Comparison of ENCODE assay signal across 8 cellular contexts in genomic region chr5:138465288-138466057, GRCh38. TPM values are rescaled to one million over a fixed set of nuclear protein-coding genes. Genes with fewer than 3 reads are reported as not detected.
DNase-seq lines count a peak whose midpoint lies in the region; ATAC-seq, FAIRE-seq and TF ChIP-seq lines count a peak whose summit lies in the region.

TSS of gene EGR1 (plus strand) at chr5:138465479. CDS start at chr5:138465762, 283 bp downstream.

- H3K9me3 ChIP-seq in heart left ventricle: no peaks in the 10 kb centered on the region
- peaks cover 3% of the 10 kb centered on the region for H3K9me3 ChIP-seq in trophoblast cell (ENCODE audit: insufficient read depth, low read depth, low read length)
- no peaks in the 10 kb centered on the region for H3K9me3 ChIP-seq in transverse colon

- no peaks in the 10 kb centered on the region for H3K27me3 Mint-ChIP-seq in activated naive CD8-positive, alpha-beta T cell treated with anti-CD3 and anti-CD28 coated beads, Interleukin-2, amount 50 U/mL, for 24 hours

- H3K4me3 ChIP-seq in heart left ventricle (peak within 1 kb of the TSS; percentile 62 to 95 (median 86)), trophoblast cell (ENCODE audit: low read depth, low read length) (peak within 1 kb of the TSS; percentile 92), transverse colon (peak within 1 kb of the TSS; percentile 75 to 91 (median 86))

- peak within 1 kb of the TSS; percentile 84 for H3K4me3 Mint-ChIP-seq in activated naive CD8-positive, alpha-beta T cell treated with anti-CD3 and anti-CD28 coated beads, Interleukin-2, amount 50 U/mL, for 24 hours

- H3K27ac Mint-ChIP-seq in activated naive CD8-positive, alpha-beta T cell treated with anti-CD3 and anti-CD28 coated beads, Interleukin-2, amount 50 U/mL, for 24 hours: peak within 1 kb of the TSS; percentile 90

- peak within 1 kb of the TSS; percentile 13 for H3K18ac ChIP-seq in trophoblast cell (ENCODE audit: low read length)

- peak within 1 kb of the TSS; percentile 80 for H2BK120ac ChIP-seq in trophoblast cell (ENCODE audit: insufficient read depth, low read length, poor library complexity)

- peak; percentile 44 for FAIRE-seq in GM12892 (lab: Jason Lieb, UNC)

- H3K14ac ChIP-seq in trophoblast cell (ENCODE audit: low read length): peak within 1 kb of the TSS; percentile 58

- H3K4me1 ChIP-seq in heart left ventricle (peaks cover 0 to 55% (median 31%) of the 10 kb centered on the region in 12 donors), trophoblast cell (ENCODE audit: control insufficient read depth in 1 of 2, insufficient read depth in 2 of 2, low read length in 2 of 2) (peaks cover 7 to 10% of the 10 kb centered on the region in 2 experiments), transverse colon (peaks cover 12 to 27% (median 20%) of the 10 kb centered on the region in 4 donors)

- no peaks in the 10 kb centered on the region for H3K27me3 ChIP-seq in heart left ventricle
- no peaks in the 10 kb centered on the region for H3K27me3 ChIP-seq in trophoblast cell (ENCODE audit: insufficient read depth, low read length)
- H3K27me3 ChIP-seq in transverse colon: no peaks in the 10 kb centered on the region

- peaks cover 25% of the 10 kb centered on the region for H3K36me3 Mint-ChIP-seq in activated naive CD8-positive, alpha-beta T cell treated with anti-CD3 and anti-CD28 coated beads, Interleukin-2, amount 50 U/mL, for 24 hours (ENCODE audit: low read depth)

- peak within 1 kb of the TSS; percentile 82 for H4K8ac ChIP-seq in trophoblast cell (ENCODE audit: low read depth, low read length)

- peaks cover 45% of the 10 kb centered on the region for H3K4me1 Mint-ChIP-seq in activated naive CD8-positive, alpha-beta T cell treated with anti-CD3 and anti-CD28 coated beads, Interleukin-2, amount 50 U/mL, for 24 hours

- WGBS in heart left ventricle, 4 donors: 0 to 1% (median 0%) methylated on average over 20 to 76 of the region's 76 CpGs
- WGBS in trophoblast cell (ENCODE audit: extremely low coverage, insufficient coverage, insufficient read length): no CpG with 5 or more reads among the region's 76 CpGs
- 1% methylated on average over 24 of the region's 76 CpGs; no CpG with 5 or more reads in 1 of the 2 donors for WGBS in transverse colon (ENCODE audit: low coverage in 1 of 2), 2 donors

- H2BK12ac ChIP-seq in trophoblast cell (ENCODE audit: low read length): no peak within 1 kb of the TSS

- DNase-seq in GM12892 (ENCODE audit: insufficient read length) (peak; percentile 86), NCI-H1105 treated with DMSO at 0.1 percent for 48 hours (lab: John Stamatoyannopoulos, UW) (peak; percentile 77), SW480 (ENCODE audit: low spot score) (peak; percentile 96), heart left ventricle (peak; percentile 95 to 96 (median 96)), trophoblast cell (peak; percentile 88 to 94), transverse colon (peak; percentile 95)
- peak; percentile 94 for DNase-seq in activated naive CD8-positive, alpha-beta T cell treated with anti-CD3 and anti-CD28 coated beads, Interleukin-2, amount 50 U/mL, for 24 hours

- H3K79me2 ChIP-seq in trophoblast cell (ENCODE audit: control insufficient read depth, insufficient read depth, low read length, poor library complexity): peaks cover 4% of the 10 kb centered on the region

- peaks cover 11% of the 10 kb centered on the region for H3K79me1 ChIP-seq in trophoblast cell (ENCODE audit: low read length)

- TF ChIP-seq CTCF in heart left ventricle (IDR thresholded peaks at IDR 0.05) (peak in 1 of 12 donors; percentile 4), transverse colon (IDR thresholded peaks at IDR 0.05) (peak in 4 of 5 experiments; percentile 14 to 64 (median 38))

- H3K27ac ChIP-seq in heart left ventricle (peak within 1 kb of the TSS; percentile 93 to 100 (median 98)), trophoblast cell (ENCODE audit: low read depth, low read length) (peak within 1 kb of the TSS; percentile 94), transverse colon (peak within 1 kb of the TSS; percentile 95 to 99 (median 98))

- no peak within 1 kb of the TSS for H3K4ac ChIP-seq in trophoblast cell (ENCODE audit: low read depth, low read length)

- ATAC-seq in HG02759 (IDR thresholded peaks at IDR 0.05; ENCODE audit: unreplicated experiment): peak; percentile 59
- ATAC-seq in activated naive CD8-positive, alpha-beta T cell treated with anti-CD3 and anti-CD28 coated beads, Interleukin-2, amount 50 U/mL, for 24 hours: peak; percentile 64
- peak; percentile 52 to 78 (median 67) for ATAC-seq in heart left ventricle

- H3K9me3 Mint-ChIP-seq in activated naive CD8-positive, alpha-beta T cell treated with anti-CD3 and anti-CD28 coated beads, Interleukin-2, amount 50 U/mL, for 24 hours: no peaks in the 10 kb centered on the region

- TF ChIP-seq EP300 in transverse colon (IDR thresholded peaks at IDR 0.05; ENCODE audit: low read depth): no peak

- in situ Hi-C loops in transverse colon (cut with MboI; ENCODE audit: low pct_ligation_motif_present in 1 of 4, low pct_unique_long_range_greater_than_20kb in 1 of 4, low sequenced_read_pairs in 3 of 4): no loop called here

- H4K12ac ChIP-seq in trophoblast cell (ENCODE audit: low read depth, low read length): peak within 1 kb of the TSS; percentile 63

- H4K91ac ChIP-seq in trophoblast cell (ENCODE audit: low read depth, low read length): peak within 1 kb of the TSS; percentile 69

- H2AFZ ChIP-seq in trophoblast cell (ENCODE audit: insufficient read depth, low read length, poor library complexity): peak within 1 kb of the TSS; percentile 78

- H3K4me2 ChIP-seq in trophoblast cell (ENCODE audit: low read length): peak within 1 kb of the TSS; percentile 98

- H3K23ac ChIP-seq in trophoblast cell (ENCODE audit: low read length): no peak within 1 kb of the TSS

- H2BK5ac ChIP-seq in trophoblast cell (ENCODE audit: low read depth, low read length, poor library complexity): peak within 1 kb of the TSS; percentile 80

- TF ChIP-seq POLR2A in GM12892 (IDR thresholded peaks at IDR 0.05; ENCODE audit: low read depth, low read length) (peak; percentile 96), heart left ventricle (IDR thresholded peaks at IDR 0.05) (peak in 1 of 2 donors; percentile 89), transverse colon (IDR thresholded peaks at IDR 0.05) (peak; percentile 44)

- intact Hi-C loops in heart left ventricle (cut with DNase I): loop anchor here in 5 of 10 donors (2.0 to 5.0 kb wide), 4 partner anchors 25 to 77 kb away; partner anchors contain the start of gene ETF1 (in 4 of the 5)
- intact Hi-C loops in transverse colon (cut with DNase I; ENCODE audit: low total_unique reads): no loop called here

- H3K9ac ChIP-seq in trophoblast cell (ENCODE audit: low read length): peak within 1 kb of the TSS; percentile 84

- peaks cover 0 to 25% (median 16%) of the 10 kb centered on the region in 9 donors for H3K36me3 ChIP-seq in heart left ventricle
- H3K36me3 ChIP-seq in trophoblast cell (ENCODE audit: control insufficient read depth in 1 of 2, insufficient read depth in 2 of 2, low read length in 2 of 2): peaks cover 7 to 10% of the 10 kb centered on the region in 2 experiments
- H3K36me3 ChIP-seq in transverse colon: no peaks in the 10 kb centered on the region

- H2AK5ac ChIP-seq in trophoblast cell (ENCODE audit: low read length): no peak within 1 kb of the TSS

RNA-seq across cellular contexts. Expression of gene EGR1, which starts in this region (rescaled TPM):
- polyA plus RNA-seq in GM12892 (2012; ENCODE audit: missing spikeins): 23.9 TPM
- total RNA-seq in heart left ventricle (100 to 1,000 TPM in 1 of 9 donors, 10 to 100 TPM in 4, 1 to 10 TPM in 4; 4.0 to 133 (median 15.3) TPM), transverse colon (10 to 100 TPM; 56.0 to 69.9 (median 65.0) TPM)
- 10 to 100 TPM; 13.9 to 16.2 TPM for polyA plus RNA-seq in heart left ventricle
- polyA plus RNA-seq in trophoblast cell (2013): 12.2 and 12.9 TPM in 2 replicates

Comparison
In these comparisons a context has a peak if more than half of its experiments do, and no peak if none do; other contexts are left out.
1. Peak in every context shown above with its lines: DNase-seq, ATAC-seq, H3K4me3 ChIP-seq and H3K27ac ChIP-seq.